In the genomic region with DNA sequence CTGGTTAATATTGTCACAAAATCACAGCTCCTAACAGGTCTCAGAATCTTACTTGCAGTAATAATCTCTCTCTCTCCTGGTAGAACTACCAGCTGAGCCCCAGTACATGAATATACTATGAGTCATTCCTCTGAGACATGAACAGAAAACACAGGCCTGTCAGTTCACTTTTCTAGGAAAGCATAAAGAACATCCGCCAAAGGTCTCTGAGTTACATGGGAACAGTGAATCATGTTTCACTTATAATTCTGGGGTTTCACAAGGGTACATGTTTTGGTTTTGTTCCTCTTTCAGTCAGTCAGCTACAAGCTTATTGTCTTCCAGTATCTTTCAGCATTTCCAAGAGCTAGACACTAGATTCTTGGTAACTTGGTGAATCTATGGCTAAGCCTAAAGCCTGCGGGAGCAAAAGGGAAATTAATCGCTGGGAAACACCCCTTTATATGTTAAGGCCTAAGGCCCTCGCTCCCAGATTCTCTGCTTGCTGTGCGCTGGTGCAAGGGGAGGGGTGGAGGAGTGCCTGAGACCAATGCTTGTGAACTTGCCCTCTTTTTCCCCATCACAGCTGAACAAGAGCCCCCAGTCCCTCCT, we compare ENCODE assay signal across 8 cellular contexts. TPM values are rescaled to one million over a fixed set of nuclear protein-coding genes. Genes with fewer than 3 reads are reported as not detected.
A peak's percentile ranks its signal among the peaks of the same experiment; 100 is the strongest.
DNase-seq lines count a peak whose midpoint lies in the region; ATAC-seq and TF ChIP-seq lines count a peak whose summit lies in the region.

No MANE protein-coding gene starts in this region.

- DNase-seq in ascending aorta (ENCODE audit: low spot score in 2 of 2), result no peak
- DNase-seq in kidney glomerular epithelial cell (lab: John Stamatoyannopoulos, UW), result peak; percentile 77
- peak; percentile 37 for DNase-seq in stimulated activated CD8-positive, alpha-beta memory T cell treated with anti-CD3 and anti-CD28 coated beads, Interleukin-4, amount 100 ng/mL, for 48 hours
- no peak for DNase-seq in NCI-H1417 treated with DMSO at 0.1 percent for 48 hours (lab: John Stamatoyannopoulos, UW)
- DNase-seq in cerebellar nuclear complex (lab: John Stamatoyannopoulos, UW), result no peak

- H3K27ac ChIP-seq in OCI-LY1 (ENCODE audit: low read depth, low read length, poor library complexity, severe bottlenecking) (peak overlapping the region; percentile 1), ascending aorta (peak overlapping the region; percentile 67 to 91)

- no peaks in the 10 kb centered on the region for H3K27me3 ChIP-seq in OCI-LY1 (ENCODE audit: insufficient read depth, low read length)
- no peaks in the 10 kb centered on the region for H3K27me3 ChIP-seq in ascending aorta

- intact Hi-C loops in ascending aorta (cut with DNase I), result loop anchor here (2.0 kb wide), 4 partner anchors 30 to 110 kb away; a partner anchor contains a TSS

- H3F3A ChIP-seq in OCI-LY1 (ENCODE audit: insufficient read depth, low read length), result no peaks in the 10 kb centered on the region

- H3K4me3 ChIP-seq in OCI-LY1 (ENCODE audit: low read depth, low read length, poor library complexity, severe bottlenecking) (no peak overlapping the region), ascending aorta (peak overlapping the region in 1 of 2 donors; percentile 23)

- no peaks in the 10 kb centered on the region for H4K20me1 ChIP-seq in OCI-LY1 (ENCODE audit: insufficient read depth, low read length)

- no peak overlapping the region for H3K4me2 ChIP-seq in OCI-LY1 (ENCODE audit: low read length)

- no peaks in the 10 kb centered on the region for H3K4me1 ChIP-seq in OCI-LY1 (ENCODE audit: insufficient read depth, low read length, severe bottlenecking)
- H3K4me1 ChIP-seq in ascending aorta, result peaks cover 11 to 18% of the 10 kb centered on the region in 2 donors

- no peak overlapping the region for H2AFZ ChIP-seq in OCI-LY1 (ENCODE audit: low read length)

- H3K36me3 ChIP-seq in OCI-LY1 (ENCODE audit: insufficient read depth, low read length) (peaks cover 80% of the 10 kb centered on the region), ascending aorta (peaks cover 68 to 70% of the 10 kb centered on the region in 2 donors)

- H3K9me3 ChIP-seq in OCI-LY1 (ENCODE audit: low read length) (no peaks in the 10 kb centered on the region), ascending aorta (no peaks in the 10 kb centered on the region)

- H3K9ac ChIP-seq in OCI-LY1 (ENCODE audit: low read length), result no peak overlapping the region

- peak; percentile 83 for ATAC-seq in GM18861 (IDR thresholded peaks at IDR 0.05; ENCODE audit: unreplicated experiment)
- peak; percentile 88 for ATAC-seq in HG02763 (IDR thresholded peaks at IDR 0.05; ENCODE audit: unreplicated experiment)

- H3K9me2 ChIP-seq in OCI-LY1 (ENCODE audit: low read depth, low read length), result no peaks in the 10 kb centered on the region

- no peaks in the 10 kb centered on the region for H3K79me2 ChIP-seq in OCI-LY1 (ENCODE audit: insufficient read depth, low read length)

- TF ChIP-seq CTCF in OCI-LY1 (IDR thresholded peaks at IDR 0.05; ENCODE audit: low read length) (no peak), ascending aorta (IDR thresholded peaks at IDR 0.05) (no peak)

RNA-seq across cellular contexts. Expression of a gene that starts 31.7 kb away (rescaled TPM):
- total RNA-seq in ascending aorta, result 46.4 TPM

RNA-seq across cellular contexts. Expression of a gene that starts 44.9 kb away (rescaled TPM):
- total RNA-seq in ascending aorta, result 24.9 TPM

RNA-seq across cellular contexts. Expression of a gene that starts 56.7 kb away (rescaled TPM):
- total RNA-seq in ascending aorta, result 1.5 TPM

Comparison
In these comparisons a context has a peak if more than half of its experiments do, and no peak if none do; other contexts are left out.
1. DNase-seq: peak in kidney glomerular epithelial cell (single experiment) and stimulated activated CD8-positive, alpha-beta memory T cell treated with anti-CD3 and anti-CD28 coated beads, Interleukin-4, amount 100 ng/mL, for 48 hours (single experiment); none in ascending aorta (0 of 2), NCI-H1417 treated with DMSO at 0.1 percent for 48 hours (single experiment) and cerebellar nuclear complex (0 of 2).